9 cellular contexts compared by ENCODE assay signal in the genomic region with DNA sequence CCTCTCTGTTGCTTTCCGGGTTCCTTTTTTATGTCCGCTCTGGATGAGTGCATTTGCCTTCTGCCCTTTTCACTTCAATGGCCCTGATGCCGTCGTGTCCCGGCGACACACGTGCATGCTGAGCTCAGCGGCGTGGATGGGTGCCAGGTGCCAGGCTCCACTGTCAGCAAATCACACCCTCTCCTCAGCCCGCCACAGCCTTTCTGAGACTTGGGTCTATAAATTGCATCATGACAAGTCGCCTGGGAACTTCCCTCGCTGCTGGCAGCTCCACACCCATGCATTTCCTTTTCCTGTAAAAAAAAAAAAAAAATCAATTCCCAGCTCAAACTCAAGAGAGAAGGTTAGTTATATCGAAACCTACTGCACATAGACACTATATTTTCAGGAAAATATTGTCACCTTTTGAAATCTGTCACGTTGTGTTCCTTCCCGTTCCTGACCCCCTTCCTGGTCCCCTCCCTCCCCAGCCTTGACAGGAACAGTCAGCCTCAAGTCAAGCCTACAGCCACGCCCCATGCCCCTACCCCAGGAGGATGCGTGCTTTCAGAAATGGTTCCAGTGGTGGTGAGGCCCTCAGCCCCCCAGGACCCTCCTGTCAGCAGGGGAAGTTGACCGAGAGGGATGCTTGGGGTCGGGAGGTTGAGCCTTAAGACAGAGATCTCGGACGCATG.
DNase-seq lines count a peak whose midpoint lies in the region; ATAC-seq, FAIRE-seq and TF ChIP-seq lines count a peak whose summit lies in the region.
"Had no signal": no experiment of that assay in that cellular context is flagged by ENCODE, and none has a peak within 500 bp of the region (broad histone marks: within the 10 kb centered on the region; RNA-seq: fewer than 3 reads in every experiment).

No MANE protein-coding gene starts in this region.

- H3K27me3 ChIP-seq in pancreas = no peaks in the 10 kb centered on the region
- H3K27me3 ChIP-seq in transverse colon = no peaks in the 10 kb centered on the region

- peak; percentile 31 to 84 (median 68) for ATAC-seq in pancreas

- H3K27ac ChIP-seq in pancreas = no peak overlapping the region
- H3K27ac ChIP-seq in transverse colon = no peak overlapping the region

- intact Hi-C loops in pancreas (cut with DNase I) = no loop called here
- intact Hi-C loops in transverse colon (cut with DNase I; ENCODE audit: low total_unique reads) = no loop called here

- FAIRE-seq in pancreas (lab: Jason Lieb, UNC) (no peak), D721Med (lab: Jason Lieb, UNC) (no peak)
- FAIRE-seq: A204.1 had no signal

- H3K4me3 ChIP-seq in pancreas (no peak overlapping the region), transverse colon (no peak overlapping the region)

- no peak for TF ChIP-seq POLR2A in transverse colon (IDR thresholded peaks at IDR 0.05)

- H3K36me3 ChIP-seq in pancreas = no peaks in the 10 kb centered on the region
- no peaks in the 10 kb centered on the region for H3K36me3 ChIP-seq in transverse colon

- TF ChIP-seq EP300 in transverse colon (IDR thresholded peaks at IDR 0.05; ENCODE audit: low read depth) = no peak

- in situ Hi-C loops in transverse colon (cut with MboI; ENCODE audit: low pct_ligation_motif_present in 1 of 4, low pct_unique_long_range_greater_than_20kb in 1 of 4, low sequenced_read_pairs in 3 of 4) = no loop called here

- peak in 2 of 3 experiments; percentile 34 to 67 for DNase-seq in NCI-H1417 (lab: John Stamatoyannopoulos, UW)
- no peak for DNase-seq in NCI-H1417 treated with DMSO at 0.1 percent for 48 hours (lab: John Stamatoyannopoulos, UW)
- DNase-seq in dermis blood vessel endothelial cell = peak; percentile 92
- peak in 3 of 6 donors; percentile 24 to 52 (median 50) for DNase-seq in pancreas
- DNase-seq in transverse colon = peak; percentile 49
- DNase-seq in D721Med (ENCODE audit: insufficient read length, low spot score) = no peak
- DNase-seq in NCI-H2227 (lab: John Stamatoyannopoulos, UW; ENCODE audit: unreplicated experiment) = no peak
- DNase-seq in DMS 273 (lab: John Stamatoyannopoulos, UW; ENCODE audit: unreplicated experiment) = no peak

- H3K9me3 ChIP-seq in pancreas = no peaks in the 10 kb centered on the region
- no peaks in the 10 kb centered on the region for H3K9me3 ChIP-seq in transverse colon

- 59 to 63% methylated on average over 21 of the region's 21 CpGs for WGBS in pancreas, 2 donors
- 54 to 67% methylated on average over 3 to 21 of the region's 21 CpGs for WGBS in transverse colon (ENCODE audit: low coverage in 1 of 2), 2 donors

- TF ChIP-seq CTCF in pancreas (IDR thresholded peaks at IDR 0.05) (no peak), transverse colon (IDR thresholded peaks at IDR 0.05) (no peak), D721Med (IDR thresholded peaks at IDR 0.05; ENCODE audit: insufficient read depth, missing control alignments) (no peak)

- no peaks in the 10 kb centered on the region for H3K4me1 ChIP-seq in pancreas
- peaks cover 0 to 4% (median 0%) of the 10 kb centered on the region in 4 donors for H3K4me1 ChIP-seq in transverse colon

Comparison
In these comparisons a context has a peak if more than half of its experiments do, and no peak if none do; other contexts are left out.
1. DNase-seq: peak in NCI-H1417 (2 of 3), dermis blood vessel endothelial cell (single experiment) and transverse colon (single experiment); none in NCI-H1417 treated with DMSO at 0.1 percent for 48 hours (single experiment), D721Med (single experiment), NCI-H2227 (single experiment) and DMS 273 (single experiment).